In genomic region chr9:67726213-67726988, GRCh38 we compare ENCODE assay signal across 1 cellular context.
A peak's percentile ranks its signal among the peaks of the same experiment; 100 is the strongest.
TF ChIP-seq lines count a peak whose summit lies in the region.

No MANE protein-coding gene starts in this region.

TF ChIP-seq in GM12878, 131 proteins besides CTCF, POLR2A, EP300 and RAD21 (continued from another document):
- peak; percentile 72 for TF ChIP-seq MLLT1 (IDR thresholded peaks at IDR 0.05)
